32 cellular contexts compared by ENCODE assay signal in the genomic region with DNA sequence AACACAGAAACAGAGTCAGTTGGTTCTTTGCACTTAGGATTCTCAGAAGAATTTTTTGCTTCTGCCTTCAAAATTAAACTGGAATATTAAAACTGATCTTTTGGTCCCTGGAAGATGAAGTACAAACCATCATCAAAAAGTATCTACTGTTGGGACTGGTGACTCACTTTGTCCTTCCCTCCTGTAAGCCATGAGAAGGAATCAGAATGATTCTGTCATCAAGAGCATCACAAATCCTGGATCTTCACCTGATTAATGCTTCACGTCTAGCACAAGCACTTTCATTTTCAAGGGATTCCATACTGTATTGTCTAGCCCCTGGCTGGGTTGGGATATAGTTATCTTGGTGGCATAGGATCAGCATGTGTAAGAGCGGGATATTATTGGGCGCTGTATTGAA.
DNase-seq lines count a peak whose midpoint lies in the region; ATAC-seq, FAIRE-seq and TF ChIP-seq lines count a peak whose summit lies in the region.
"Had no signal": no experiment of that assay in that cellular context is flagged by ENCODE, and none has a peak within 500 bp of the region (broad histone marks: within the 10 kb centered on the region; RNA-seq: fewer than 3 reads in every experiment).

No MANE protein-coding gene starts in this region.

- no peaks in the 10 kb centered on the region for H3K9me1 ChIP-seq in K562 (ENCODE audit: control insufficient read depth, insufficient read depth, low read length)

- H3K9ac ChIP-seq in KMS-11 (no peak overlapping the region), K562 (ENCODE audit: insufficient read depth in 1 of 2, low read depth in 2 of 2, low read length in 2 of 2) (no peak overlapping the region), mesenchymal stem cell (ENCODE audit: low read length) (peak overlapping the region; percentile 93)
- H3K9ac ChIP-seq: BLaER1 had no signal

- H4K20me1 ChIP-seq in KMS-11 (ENCODE audit: insufficient read depth) (no peaks in the 10 kb centered on the region), K562 (replicated peaks; ENCODE audit: control insufficient read depth, insufficient read depth, low read length) (no peaks in the 10 kb centered on the region)
- H4K20me1 ChIP-seq: BLaER1 had no signal

- H2BK5ac ChIP-seq in mesenchymal stem cell (ENCODE audit: low read depth, low read length, poor library complexity, severe bottlenecking) = peak overlapping the region; percentile 93

- H3K27me3 ChIP-seq in KMS-11 (ENCODE audit: insufficient read depth, low read depth) = no peaks in the 10 kb centered on the region
- no peaks in the 10 kb centered on the region for H3K27me3 ChIP-seq in K562 (ENCODE audit: control insufficient read depth in 2 of 2, insufficient read depth in 2 of 2, low read length in 2 of 2)
- H3K27me3 ChIP-seq in mesenchymal stem cell (ENCODE audit: control insufficient read depth in 1 of 2, insufficient read depth in 1 of 2, low read length in 2 of 2) = no peaks in the 10 kb centered on the region
- H3K27me3 ChIP-seq: adrenal gland, BLaER1, colonic mucosa, gastrocnemius medialis, upper lobe of right lung had no signal

- peak; percentile 19 for FAIRE-seq in K562 (lab: Jason Lieb, UNC)
- FAIRE-seq: H1, keratinocyte, TTC549 had no signal

- no peak for TF ChIP-seq POLR2A in K562 (conservative IDR thresholded peaks at IDR 0.05)

- intact Hi-C loops in K562 (cut with micrococcal nuclease) = no loop called here

- BruUV-seq in K562 (replicated peaks; lab: Mats Ljungman, UMichigan) = no TSS peak

- H3K9me3 ChIP-seq in K562 (replicated peaks; ENCODE audit: control insufficient read depth, insufficient read depth, low read depth, low read length) (no peaks in the 10 kb centered on the region), mesenchymal stem cell (ENCODE audit: control insufficient read depth, low read length) (peaks cover 9% of the 10 kb centered on the region)
- H3K9me3 ChIP-seq: adrenal gland, colonic mucosa, gastrocnemius medialis, upper lobe of right lung had no signal

- no peak for TF ChIP-seq RAD21 in K562 (CRISPR knock-in tag; conservative IDR thresholded peaks at IDR 0.05 in 1 of 2, IDR thresholded peaks at IDR 0.05 in 1 of 2)

- WGBS in K562 (ENCODE audit: insufficient coverage, low coverage, missing lambda C conversion rate) = 57% methylated on average over 3 of the region's 3 CpGs
- 94% methylated on average over 2 of the region's 3 CpGs for WGBS in mesenchymal stem cell

- peak overlapping the region; percentile 100 for H2AK5ac ChIP-seq in mesenchymal stem cell (ENCODE audit: low read length, severe bottlenecking)

- H3K4me3 ChIP-seq in KMS-11 (IDR thresholded peaks at IDR 0.05; ENCODE audit: insufficient read depth, low read depth, low read length) = peak overlapping the region; percentile 35
- no peak overlapping the region for H3K4me3 ChIP-seq in K562
- no peak overlapping the region for H3K4me3 ChIP-seq in mesenchymal stem cell (ENCODE audit: insufficient read depth in 1 of 2, low read depth in 1 of 2, low read length in 2 of 2)
- H3K4me3 ChIP-seq: adrenal gland, BLaER1, colonic mucosa, gastrocnemius medialis, skin epidermis, upper lobe of right lung had no signal

- no peak overlapping the region for H2AFZ ChIP-seq in KMS-11 (ENCODE audit: low read depth)
- no peak overlapping the region; the same call in 1 of the 2 replicates for H2AFZ ChIP-seq in K562 (ENCODE audit: low read depth, low read length)
- no peak overlapping the region for H2AFZ ChIP-seq in mesenchymal stem cell (ENCODE audit: low read depth, low read length)

- CTCF ChIA-PET in K562 (lab: Yijun Ruan, JAX; ENCODE audit: low intra/inter-chr PET ratio) = no interaction called here

- H2BK12ac ChIP-seq in mesenchymal stem cell (ENCODE audit: low read length in 2 of 2) = peak overlapping the region; percentile 31 to 99

- peak overlapping the region; percentile 34 for H2BK120ac ChIP-seq in mesenchymal stem cell (ENCODE audit: low read depth, low read length)

- H3K27ac ChIP-seq in KMS-11 (no peak overlapping the region; the same call in 1 of the 2 replicates), K562 (ENCODE audit: extremely low read depth, low read depth, low read length) (no peak overlapping the region), mesenchymal stem cell (ENCODE audit: low read length, poor library complexity, severe bottlenecking) (peak overlapping the region; percentile 100)
- H3K27ac ChIP-seq: BLaER1, colonic mucosa had no signal

- H3K4ac ChIP-seq in mesenchymal stem cell (ENCODE audit: low read depth in 1 of 2, low read length in 2 of 2) = peak overlapping the region in 1 of 2 experiments; percentile 85

- no peak overlapping the region for H4K8ac ChIP-seq in mesenchymal stem cell (ENCODE audit: low read length)

- no peak overlapping the region for H3K14ac ChIP-seq in mesenchymal stem cell (ENCODE audit: low read length in 2 of 2)

- ATAC-seq in K562 (no peak), HG03442 (IDR thresholded peaks at IDR 0.05; ENCODE audit: unreplicated experiment) (no peak), HG03521 (IDR thresholded peaks at IDR 0.05; ENCODE audit: unreplicated experiment) (no peak)
- ATAC-seq: activated CD8-positive, alpha-beta T cell treated with anti-CD3 and anti-CD28 coated beads for 36 hours; effector memory CD8-positive, alpha-beta T cell; esophagus mucosa; gastrocnemius medialis; T-cell; upper lobe of right lung had no signal

- no peak overlapping the region for H2BK15ac ChIP-seq in mesenchymal stem cell (ENCODE audit: low read depth, poor library complexity, severe bottlenecking)

- peaks cover 2% of the 10 kb centered on the region for H3K79me1 ChIP-seq in mesenchymal stem cell (replicated peaks; ENCODE audit: low read length, poor library complexity, severe bottlenecking)

- no peak for TF ChIP-seq EP300 in K562 (IDR thresholded peaks at IDR 0.05; ENCODE audit: low read length)

- H3K18ac ChIP-seq in mesenchymal stem cell (ENCODE audit: low read depth in 1 of 2, low read length in 2 of 2) = peak overlapping the region; percentile 43 to 91

- TF ChIP-seq CTCF in KMS-11 (conservative IDR thresholded peaks at IDR 0.05; ENCODE audit: low read depth, low read length) (no peak), K562 (IDR thresholded peaks at IDR 0.05 in 2 of 3, conservative IDR thresholded peaks at IDR 0.05 in 1 of 3; ENCODE audit: insufficient read depth in 2 of 3, low read depth in 1 of 3, low read length in 3 of 3) (no peak)

- H4K91ac ChIP-seq in mesenchymal stem cell (ENCODE audit: low read length) = no peak overlapping the region

- in situ Hi-C loops in K562 (cut with MboI) = no loop called here

- H3K4me2 ChIP-seq in KMS-11 (peak overlapping the region; percentile 83), K562 (ENCODE audit: insufficient read depth, low read length) (no peak overlapping the region), mesenchymal stem cell (ENCODE audit: low read length, poor library complexity, severe bottlenecking) (no peak overlapping the region)
- H3K4me2 ChIP-seq: BLaER1 had no signal

- POLR2A ChIA-PET in K562 (lab: Yijun Ruan, JAX) = interaction anchor here (0.9 kb wide), 1 partner anchor 18 kb away, joined by 3 read pairs; no protein-coding TSS in a partner anchor

- no peaks in the 10 kb centered on the region for H3K36me3 ChIP-seq in KMS-11 (ENCODE audit: insufficient read depth)
- no peaks in the 10 kb centered on the region for H3K36me3 ChIP-seq in K562 (ENCODE audit: control insufficient read depth, insufficient read depth, low read length)
- peaks cover 0 to 3% of the 10 kb centered on the region in 2 experiments for H3K36me3 ChIP-seq in mesenchymal stem cell (ENCODE audit: control insufficient read depth in 1 of 2, insufficient read depth in 2 of 2, low read depth in 1 of 2, low read length in 2 of 2)
- H3K36me3 ChIP-seq: adrenal gland, BLaER1, colonic mucosa, gastrocnemius medialis, upper lobe of right lung had no signal

- no peak overlapping the region for H3K23ac ChIP-seq in mesenchymal stem cell (ENCODE audit: low read length in 2 of 2)

- DNase-seq in A172 (ENCODE audit: low spot score) (peak; percentile 28), K562 (ENCODE audit: extremely low read depth in 1 of 4, low spot score in 3 of 4) (no peak), mesenchymal stem cell (peak; percentile 35), NCI-H2196 treated with DMSO at 0.1 percent for 48 hours (lab: John Stamatoyannopoulos, UW; ENCODE audit: unreplicated experiment) (no peak)
- DNase-seq in activated naive CD4-positive, alpha-beta T cell treated with anti-CD3 and anti-CD28 coated beads, Interleukin-2, amount 50 U/mL, for 16 hours = no peak
- DNase-seq: activated CD4-positive, alpha-beta T cell treated with anti-CD3 and anti-CD28 coated beads for 1 hour; activated CD8-positive, alpha-beta T cell treated with anti-CD3 and anti-CD28 coated beads for 36 hours; activated gamma-delta T cell treated with Interleukin-2 at 50 U/mL for 16 hours; activated T-cell treated with anti-CD3 and anti-CD28 coated beads for 4 hours; adrenal gland; colonic mucosa; DMS79 treated with DMSO at 0.1 percent for 48 hours; effector memory CD8-positive, alpha-beta T cell; gastrocnemius medialis; NCI-H1092; NCI-H1930; NCI-H2227 treated with DMSO at 0.1 percent for 48 hours; NCI-H774; SHP77 treated with DMSO at 0.1 percent for 48 hours; stimulated activated CD4-positive, alpha-beta T cell treated with anti-CD3 and anti-CD28 coated beads, Interleukin-2, amount 100 ng/mL, for 24 hours; substantia nigra; T-cell; upper lobe of right lung had no signal

- H3K4me1 ChIP-seq in KMS-11 (ENCODE audit: low read depth, poor library complexity, severe bottlenecking) (peaks cover 36% of the 10 kb centered on the region), K562 (replicated peaks in 1 of 2; ENCODE audit: control insufficient read depth in 2 of 2, insufficient read depth in 2 of 2, low read length in 2 of 2) (peaks cover 3 to 16% of the 10 kb centered on the region in 2 experiments; a peak in 4 of 5 replicates), mesenchymal stem cell (ENCODE audit: control insufficient read depth, insufficient read depth, low read depth, low read length) (peaks cover 6% of the 10 kb centered on the region)
- H3K4me1 ChIP-seq: BLaER1, colonic mucosa, gastrocnemius medialis had no signal

- no peaks in the 10 kb centered on the region for H3K79me2 ChIP-seq in KMS-11 (ENCODE audit: insufficient read depth, low read depth)
- H3K79me2 ChIP-seq in K562 (ENCODE audit: control insufficient read depth, insufficient read depth, low read length) = no peaks in the 10 kb centered on the region

TF ChIP-seq in K562, 482 proteins besides CTCF, POLR2A, EP300 and RAD21 (continues in another document):
- TF ChIP-seq MCM5 (IDR thresholded peaks at IDR 0.05; ENCODE audit: low read depth) (no peak), RUNX1 (IDR thresholded peaks at IDR 0.05; ENCODE audit: low read depth) (no peak)
- TF ChIP-seq, protein P1, sequence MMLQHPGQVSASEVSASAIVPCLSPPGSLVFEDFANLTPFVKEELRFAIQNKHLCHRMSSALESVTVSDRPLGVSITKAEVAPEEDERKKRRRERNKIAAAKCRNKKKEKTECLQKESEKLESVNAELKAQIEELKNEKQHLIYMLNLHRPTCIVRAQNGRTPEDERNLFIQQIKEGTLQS (IDR thresholded peaks at IDR 0.05) = peak; percentile 10; the same call in 1 of the 2 replicates
- TF ChIP-seq, protein P1 (CRISPR knock-in tag; conservative IDR thresholded peaks at IDR 0.05) = no peak

Comparison
In these comparisons a context has a peak if more than half of its experiments do, and no peak if none do; other contexts are left out.
1. DNase-seq: peak in A172 (single experiment) and mesenchymal stem cell (single experiment); none in K562 (0 of 4), NCI-H2196 treated with DMSO at 0.1 percent for 48 hours (single experiment) and activated naive CD4-positive, alpha-beta T cell treated with anti-CD3 and anti-CD28 coated beads, Interleukin-2, amount 50 U/mL, for 16 hours (single experiment).